In the genomic region with DNA sequence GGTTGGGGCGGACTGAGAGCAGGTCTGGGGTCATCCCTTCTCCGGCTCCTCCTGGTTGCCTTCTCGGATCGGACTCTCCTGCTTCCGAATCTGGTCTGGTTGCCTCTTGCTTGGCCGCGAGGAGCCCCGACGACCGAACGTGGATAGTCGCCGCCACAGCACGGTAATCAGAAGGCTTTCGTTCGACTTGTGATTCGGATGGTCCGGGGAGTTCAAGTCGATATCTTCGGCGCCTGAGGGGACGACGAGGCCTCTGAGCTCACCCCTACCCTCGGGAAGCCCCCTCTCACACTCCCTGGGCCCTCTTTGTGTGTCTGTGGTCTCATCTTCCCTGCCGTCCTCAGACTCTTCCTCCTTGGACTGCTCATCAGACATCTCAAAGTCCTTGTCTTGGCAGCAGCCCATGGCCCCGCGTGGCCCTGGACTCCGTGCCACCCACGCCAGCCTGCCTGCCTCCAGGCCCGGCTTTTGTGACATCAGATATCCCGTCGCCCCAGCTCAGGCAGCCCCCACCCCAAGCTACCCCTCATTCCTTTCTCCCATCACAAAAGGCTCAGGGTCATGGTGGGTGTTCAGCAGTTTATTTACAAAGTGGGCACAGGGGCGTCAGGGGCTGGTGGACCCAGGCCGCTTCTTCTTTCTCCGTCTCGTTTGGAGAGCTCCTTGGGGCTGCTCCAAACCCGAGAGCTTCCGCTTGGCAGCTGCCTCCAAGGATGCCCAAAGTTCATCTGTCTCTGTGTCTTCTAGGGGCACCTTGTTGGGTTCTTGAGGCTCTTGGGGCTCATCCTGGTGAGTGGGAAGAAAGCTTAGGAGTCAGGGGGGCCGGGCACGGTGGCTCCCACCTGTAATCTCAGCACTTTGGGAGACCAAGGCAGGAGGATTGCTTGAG, we compare ENCODE assay signal across 9 cellular contexts. TPM values are rescaled to one million over a fixed set of nuclear protein-coding genes. Genes with fewer than 3 reads are reported as not detected.
A peak's percentile ranks its signal among the peaks of the same experiment; 100 is the strongest.
DNase-seq lines count a peak whose midpoint lies in the region; ATAC-seq and TF ChIP-seq lines count a peak whose summit lies in the region.
"Had no signal": no experiment of that assay in that cellular context is flagged by ENCODE, and none has a peak within 500 bp of the region (broad histone marks: within the 10 kb centered on the region; RNA-seq: fewer than 3 reads in every experiment).

A gene (minus strand): TSS at position 496 of the 889 bp plus-strand sequence.

- no peaks in the 10 kb centered on the region for H3K27me3 ChIP-seq in CD4-positive, CD25-positive, alpha-beta regulatory T cell (ENCODE audit: control insufficient read depth, insufficient read depth, low read length)
- H3K27me3 ChIP-seq in upper lobe of right lung = no peaks in the 10 kb centered on the region

- H3K36me3 ChIP-seq in CD4-positive, CD25-positive, alpha-beta regulatory T cell (ENCODE audit: control insufficient read depth, insufficient read depth, low read length) = peaks cover 23% of the 10 kb centered on the region
- peaks cover 51% of the 10 kb centered on the region for H3K36me3 ChIP-seq in upper lobe of right lung

- no peak for ATAC-seq in CD4-positive, CD25-positive, alpha-beta regulatory T cell (ENCODE audit: low read depth in 2 of 2)
- ATAC-seq in GM21515 (IDR thresholded peaks at IDR 0.05; ENCODE audit: unreplicated experiment) (peak; percentile 17), upper lobe of right lung (peak; percentile 3)

- no peak for DNase-seq in CD4-positive, CD25-positive, alpha-beta regulatory T cell
- DNase-seq in NB4 (ENCODE audit: low read depth) (no peak), mesothelial cell of epicardium (ENCODE audit: low spot score in 2 of 2, unreplicated experiment in 2 of 2) (no peak), upper lobe of right lung (peak; percentile 70), activated gamma-delta T cell treated with Interleukin-2 at 50 U/mL for 16 hours (no peak)
- no peak for DNase-seq in activated CD4-positive, CD25-positive, alpha-beta regulatory T cell treated with anti-CD3 and anti-CD28 coated beads, Interleukin-2, amount 50 U/mL, for 72 hours

- H3K27ac Mint-ChIP-seq in CD4-positive, CD25-positive, alpha-beta regulatory T cell = peak within 1 kb of the TSS; percentile 96 to 100 (median 100)
- peak within 1 kb of the TSS; percentile 100 for H3K27ac Mint-ChIP-seq in mesothelial cell of epicardium

- no peaks in the 10 kb centered on the region for H3K27me3 Mint-ChIP-seq in CD4-positive, CD25-positive, alpha-beta regulatory T cell
- H3K27me3 Mint-ChIP-seq in mesothelial cell of epicardium (ENCODE audit: low read depth) = no peaks in the 10 kb centered on the region

- no peak for TF ChIP-seq POLR2A in NB4 (IDR thresholded peaks at IDR 0.05; ENCODE audit: extremely low read depth, insufficient read length)

- H3K9me3 ChIP-seq in CD4-positive, CD25-positive, alpha-beta regulatory T cell (ENCODE audit: control insufficient read depth in 2 of 2, low read length in 2 of 2) = no peaks in the 10 kb centered on the region
- no peaks in the 10 kb centered on the region for H3K9me3 ChIP-seq in upper lobe of right lung

- H3K4me1 Mint-ChIP-seq in CD4-positive, CD25-positive, alpha-beta regulatory T cell = peaks cover 0 to 62% (median 25%) of the 10 kb centered on the region in 4 donors
- peaks cover 23% of the 10 kb centered on the region for H3K4me1 Mint-ChIP-seq in mesothelial cell of epicardium

- H3K9me3 Mint-ChIP-seq in CD4-positive, CD25-positive, alpha-beta regulatory T cell = no peaks in the 10 kb centered on the region
- H3K9me3 Mint-ChIP-seq in mesothelial cell of epicardium = no peaks in the 10 kb centered on the region

- peak within 1 kb of the TSS; percentile 96 to 100 (median 98) for H3K4me3 Mint-ChIP-seq in CD4-positive, CD25-positive, alpha-beta regulatory T cell
- H3K4me3 Mint-ChIP-seq in mesothelial cell of epicardium = peak within 1 kb of the TSS; percentile 95

- H3K27ac ChIP-seq in CD4-positive, CD25-positive, alpha-beta regulatory T cell (ENCODE audit: insufficient read depth, low read length, poor library complexity, severe bottlenecking) = peak within 1 kb of the TSS; percentile 98
- H3K27ac ChIP-seq in cingulate gyrus (ENCODE audit: low read depth, low read length) (peak within 1 kb of the TSS; percentile 94), upper lobe of right lung (peak within 1 kb of the TSS; percentile 96)

- peak within 1 kb of the TSS; percentile 78 for H3K4me3 ChIP-seq in CD4-positive, CD25-positive, alpha-beta regulatory T cell (ENCODE audit: low read depth, low read length)
- H3K4me3 ChIP-seq in NB4 (ENCODE audit: low read depth, low read length) = peak within 1 kb of the TSS; percentile 89
- peak within 1 kb of the TSS; percentile 74 for H3K4me3 ChIP-seq in upper lobe of right lung

- peaks cover 18% of the 10 kb centered on the region for H3K36me3 Mint-ChIP-seq in CD4-positive, CD25-positive, alpha-beta regulatory T cell
- H3K36me3 Mint-ChIP-seq in mesothelial cell of epicardium = peaks cover 11% of the 10 kb centered on the region

- peaks cover 32% of the 10 kb centered on the region for H3K4me1 ChIP-seq in CD4-positive, CD25-positive, alpha-beta regulatory T cell (ENCODE audit: control insufficient read depth, insufficient read depth, low read length, poor library complexity, severe bottlenecking)
- H3K4me1 ChIP-seq in upper lobe of right lung = peaks cover 15% of the 10 kb centered on the region

- TF ChIP-seq CTCF in NB4 (IDR thresholded peaks at IDR 0.05; ENCODE audit: low read depth, low read length) (no peak), mesothelial cell of epicardium (IDR thresholded peaks at IDR 0.05; ENCODE audit: unreplicated experiment) (no peak), upper lobe of right lung (IDR thresholded peaks at IDR 0.05) (no peak)

- intact Hi-C loops in upper lobe of right lung (cut with DNase I) = no loop called here

RNA-seq across cellular contexts. Expression of the gene that starts here (rescaled TPM):
- not detected for total RNA-seq in CD4-positive, CD25-positive, alpha-beta regulatory T cell
- 1 to 10 TPM in 2 of 4 donors, under 1 TPM in 1, not detected in 1; 0.76 to 2.2 (median 2.1) TPM for polyA plus RNA-seq in CD4-positive, CD25-positive, alpha-beta regulatory T cell
- total RNA-seq in mesothelial cell of epicardium = not detected in 3 replicates
- total RNA-seq in upper lobe of right lung = not detected
- total RNA-seq: NCI-H460 had no signal

Comparison
In these comparisons a context has a peak if more than half of its experiments do, and no peak if none do; other contexts are left out.
1. Peak in DNase-seq, ATAC-seq, H3K4me3 ChIP-seq and H3K27ac ChIP-seq in upper lobe of right lung; RNA of the gene not detected or under 1 TPM.